1 cellular context compared by ENCODE assay signal in the genomic region with DNA sequence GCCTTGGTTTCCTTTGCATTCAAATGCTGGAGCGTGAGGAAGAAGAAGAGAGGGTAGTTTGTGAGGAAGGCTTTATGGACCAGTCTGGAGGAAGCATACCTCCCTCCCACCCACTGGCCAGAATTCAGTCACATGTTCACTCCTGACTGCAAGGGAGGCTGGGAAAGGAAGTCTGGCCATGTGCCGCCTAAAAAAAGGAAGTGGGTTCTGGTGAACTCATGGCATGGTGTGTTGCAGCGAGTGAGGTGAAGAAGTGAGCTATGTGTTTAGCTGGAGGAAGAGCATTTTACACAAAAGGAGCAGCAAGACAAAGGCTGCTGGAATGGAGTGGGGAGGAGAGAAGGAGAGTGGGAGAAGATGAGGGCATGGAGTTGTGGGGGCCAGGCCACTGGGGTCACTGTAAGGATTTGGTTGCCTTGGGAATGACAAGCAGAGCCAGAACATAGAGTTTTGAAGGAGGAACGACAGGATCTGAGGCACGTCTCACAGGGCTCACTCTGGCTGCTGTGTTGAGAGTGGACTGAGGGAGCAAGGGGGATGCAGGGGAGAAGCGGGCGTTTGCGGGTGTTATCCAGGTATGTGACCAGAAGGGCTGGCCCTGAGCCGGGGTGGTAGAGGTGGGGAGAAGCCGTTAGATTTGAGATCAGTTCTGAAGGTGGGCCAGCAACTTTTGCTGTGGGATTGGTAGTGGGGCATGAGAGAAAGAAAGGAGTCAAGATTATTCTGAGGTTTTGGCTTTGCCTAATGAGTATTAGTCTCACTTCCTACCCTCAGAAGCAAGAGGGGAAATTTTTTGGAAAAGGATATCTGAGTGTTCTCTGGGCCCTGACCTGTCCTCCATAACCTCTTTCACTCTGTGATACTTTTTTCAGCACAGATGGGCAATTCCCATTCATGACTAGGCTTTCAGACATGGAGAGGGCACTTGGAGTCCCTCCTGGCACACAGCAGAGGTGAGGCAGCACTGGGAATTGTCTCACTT.
TF ChIP-seq lines count a peak whose summit lies in the region.

No MANE protein-coding gene starts in this region.

TF ChIP-seq in GM12878, 131 proteins besides CTCF, POLR2A, EP300 and RAD21 (continued from another document):
- TF ChIP-seq, protein P1, sequence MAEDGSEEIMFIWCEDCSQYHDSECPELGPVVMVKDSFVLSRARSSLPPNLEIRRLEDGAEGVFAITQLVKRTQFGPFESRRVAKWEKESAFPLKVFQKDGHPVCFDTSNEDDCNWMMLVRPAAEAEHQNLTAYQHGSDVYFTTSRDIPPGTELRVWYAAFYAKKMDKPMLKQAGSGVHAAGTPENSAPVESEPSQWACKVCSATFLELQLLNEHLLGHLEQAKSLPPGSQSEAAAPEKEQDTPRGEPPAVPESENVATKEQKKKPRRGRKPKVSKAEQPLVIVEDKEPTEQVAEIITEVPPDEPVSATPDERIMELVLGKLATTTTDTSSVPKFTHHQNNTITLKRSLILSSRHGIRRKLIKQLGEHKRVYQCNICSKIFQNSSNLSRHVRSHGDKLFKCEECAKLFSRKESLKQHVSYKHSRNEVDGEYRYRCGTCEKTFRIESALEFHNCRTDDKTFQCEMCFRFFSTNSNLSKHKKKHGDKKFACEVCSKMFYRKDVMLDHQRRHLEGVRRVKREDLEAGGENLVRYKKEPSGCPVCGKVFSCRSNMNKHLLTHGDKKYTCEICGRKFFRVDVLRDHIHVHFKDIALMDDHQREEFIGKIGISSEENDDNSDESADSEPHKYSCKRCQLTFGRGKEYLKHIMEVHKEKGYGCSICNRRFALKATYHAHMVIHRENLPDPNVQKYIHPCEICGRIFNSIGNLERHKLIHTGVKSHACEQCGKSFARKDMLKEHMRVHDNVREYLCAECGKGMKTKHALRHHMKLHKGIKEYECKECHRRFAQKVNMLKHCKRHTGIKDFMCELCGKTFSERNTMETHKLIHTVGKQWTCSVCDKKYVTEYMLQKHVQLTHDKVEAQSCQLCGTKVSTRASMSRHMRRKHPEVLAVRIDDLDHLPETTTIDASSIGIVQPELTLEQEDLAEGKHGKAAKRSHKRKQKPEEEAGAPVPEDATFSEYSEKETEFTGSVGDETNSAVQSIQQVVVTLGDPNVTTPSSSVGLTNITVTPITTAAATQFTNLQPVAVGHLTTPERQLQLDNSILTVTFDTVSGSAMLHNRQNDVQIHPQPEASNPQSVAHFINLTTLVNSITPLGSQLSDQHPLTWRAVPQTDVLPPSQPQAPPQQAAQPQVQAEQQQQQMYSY (CRISPR knock-in tag; IDR thresholded peaks at IDR 0.05), result no peak
- no peak for TF ChIP-seq CHD1 (IDR thresholded peaks at IDR 0.05; ENCODE audit: low read depth, low read length)
- TF ChIP-seq, protein P2, sequence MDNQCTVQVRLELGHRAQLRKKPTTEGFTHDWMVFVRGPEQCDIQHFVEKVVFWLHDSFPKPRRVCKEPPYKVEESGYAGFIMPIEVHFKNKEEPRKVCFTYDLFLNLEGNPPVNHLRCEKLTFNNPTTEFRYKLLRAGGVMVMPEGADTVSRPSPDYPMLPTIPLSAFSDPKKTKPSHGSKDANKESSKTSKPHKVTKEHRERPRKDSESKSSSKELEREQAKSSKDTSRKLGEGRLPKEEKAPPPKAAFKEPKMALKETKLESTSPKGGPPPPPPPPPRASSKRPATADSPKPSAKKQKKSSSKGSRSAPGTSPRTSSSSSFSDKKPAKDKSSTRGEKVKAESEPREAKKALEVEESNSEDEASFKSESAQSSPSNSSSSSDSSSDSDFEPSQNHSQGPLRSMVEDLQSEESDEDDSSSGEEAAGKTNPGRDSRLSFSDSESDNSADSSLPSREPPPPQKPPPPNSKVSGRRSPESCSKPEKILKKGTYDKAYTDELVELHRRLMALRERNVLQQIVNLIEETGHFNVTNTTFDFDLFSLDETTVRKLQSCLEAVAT (IDR thresholded peaks at IDR 0.05), result peak; percentile 60; the same call in 1 of the 2 replicates
- no peak for TF ChIP-seq ZNF207 (IDR thresholded peaks at IDR 0.05; ENCODE audit: borderline replicate concordance)
- TF ChIP-seq SIN3A (IDR thresholded peaks at IDR 0.05; ENCODE audit: low read depth, low read length), result no peak
- TF ChIP-seq YY1 (IDR thresholded peaks at IDR 0.05; ENCODE audit: low read depth, low read length), result no peak
- no peak for TF ChIP-seq KLF5 (IDR thresholded peaks at IDR 0.05; ENCODE audit: partially characterized antibody)
- TF ChIP-seq SREBF1 (IDR thresholded peaks at IDR 0.05; ENCODE audit: low read length), result no peak
- no peak for TF ChIP-seq ZSCAN29 (IDR thresholded peaks at IDR 0.05)
- no peak for TF ChIP-seq MYC (IDR thresholded peaks at IDR 0.05; ENCODE audit: insufficient read depth, insufficient read length, insufficient replicate concordance, low read length, severe bottlenecking)
- no peak for TF ChIP-seq ZNF24 (IDR thresholded peaks at IDR 0.05)
- no peak for TF ChIP-seq ZNF217 (IDR thresholded peaks at IDR 0.05)
- TF ChIP-seq ATF7 (IDR thresholded peaks at IDR 0.05; ENCODE audit: low read depth), result 0 out of 2 replicates have a peak, but pooled peaks have one; percentile 28
- no peak for TF ChIP-seq SMC3 (IDR thresholded peaks at IDR 0.05; ENCODE audit: borderline replicate concordance, low read length)
- TF ChIP-seq STAT1 (conservative IDR thresholded peaks at IDR 0.05), result no peak
- TF ChIP-seq, protein P3, sequence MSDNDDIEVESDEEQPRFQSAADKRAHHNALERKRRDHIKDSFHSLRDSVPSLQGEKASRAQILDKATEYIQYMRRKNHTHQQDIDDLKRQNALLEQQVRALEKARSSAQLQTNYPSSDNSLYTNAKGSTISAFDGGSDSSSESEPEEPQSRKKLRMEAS (IDR thresholded peaks at IDR 0.05; ENCODE audit: low read depth, low read length), result peak; percentile 55; the same call in 1 of the 2 replicates
- no peak for TF ChIP-seq JUNB (IDR thresholded peaks at IDR 0.05)
- no peak for TF ChIP-seq MTA3 (IDR thresholded peaks at IDR 0.05; ENCODE audit: borderline replicate concordance, low read length)
- TF ChIP-seq SMAD1 (IDR thresholded peaks at IDR 0.05; ENCODE audit: low read depth, partially characterized antibody), result no peak
- no peak for TF ChIP-seq ZNF274 (IDR thresholded peaks at IDR 0.05; ENCODE audit: insufficient read depth, insufficient read length)
- peak; percentile 39 for TF ChIP-seq RUNX3 (IDR thresholded peaks at IDR 0.05; ENCODE audit: low read length)
- TF ChIP-seq MYB (IDR thresholded peaks at IDR 0.05; ENCODE audit: borderline replicate concordance, low read depth, low read length), result no peak
- TF ChIP-seq, protein P4, sequence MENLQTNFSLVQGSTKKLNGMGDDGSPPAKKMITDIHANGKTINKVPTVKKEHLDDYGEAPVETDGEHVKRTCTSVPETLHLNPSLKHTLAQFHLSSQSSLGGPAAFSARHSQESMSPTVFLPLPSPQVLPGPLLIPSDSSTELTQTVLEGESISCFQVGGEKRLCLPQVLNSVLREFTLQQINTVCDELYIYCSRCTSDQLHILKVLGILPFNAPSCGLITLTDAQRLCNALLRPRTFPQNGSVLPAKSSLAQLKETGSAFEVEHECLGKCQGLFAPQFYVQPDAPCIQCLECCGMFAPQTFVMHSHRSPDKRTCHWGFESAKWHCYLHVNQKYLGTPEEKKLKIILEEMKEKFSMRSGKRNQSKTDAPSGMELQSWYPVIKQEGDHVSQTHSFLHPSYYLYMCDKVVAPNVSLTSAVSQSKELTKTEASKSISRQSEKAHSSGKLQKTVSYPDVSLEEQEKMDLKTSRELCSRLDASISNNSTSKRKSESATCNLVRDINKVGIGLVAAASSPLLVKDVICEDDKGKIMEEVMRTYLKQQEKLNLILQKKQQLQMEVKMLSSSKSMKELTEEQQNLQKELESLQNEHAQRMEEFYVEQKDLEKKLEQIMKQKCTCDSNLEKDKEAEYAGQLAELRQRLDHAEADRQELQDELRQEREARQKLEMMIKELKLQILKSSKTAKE (IDR thresholded peaks at IDR 0.05; ENCODE audit: low read depth, poor library complexity, severe bottlenecking), result no peak
- TF ChIP-seq HDAC2 (IDR thresholded peaks at IDR 0.05), result no peak
- TF ChIP-seq, protein P5, sequence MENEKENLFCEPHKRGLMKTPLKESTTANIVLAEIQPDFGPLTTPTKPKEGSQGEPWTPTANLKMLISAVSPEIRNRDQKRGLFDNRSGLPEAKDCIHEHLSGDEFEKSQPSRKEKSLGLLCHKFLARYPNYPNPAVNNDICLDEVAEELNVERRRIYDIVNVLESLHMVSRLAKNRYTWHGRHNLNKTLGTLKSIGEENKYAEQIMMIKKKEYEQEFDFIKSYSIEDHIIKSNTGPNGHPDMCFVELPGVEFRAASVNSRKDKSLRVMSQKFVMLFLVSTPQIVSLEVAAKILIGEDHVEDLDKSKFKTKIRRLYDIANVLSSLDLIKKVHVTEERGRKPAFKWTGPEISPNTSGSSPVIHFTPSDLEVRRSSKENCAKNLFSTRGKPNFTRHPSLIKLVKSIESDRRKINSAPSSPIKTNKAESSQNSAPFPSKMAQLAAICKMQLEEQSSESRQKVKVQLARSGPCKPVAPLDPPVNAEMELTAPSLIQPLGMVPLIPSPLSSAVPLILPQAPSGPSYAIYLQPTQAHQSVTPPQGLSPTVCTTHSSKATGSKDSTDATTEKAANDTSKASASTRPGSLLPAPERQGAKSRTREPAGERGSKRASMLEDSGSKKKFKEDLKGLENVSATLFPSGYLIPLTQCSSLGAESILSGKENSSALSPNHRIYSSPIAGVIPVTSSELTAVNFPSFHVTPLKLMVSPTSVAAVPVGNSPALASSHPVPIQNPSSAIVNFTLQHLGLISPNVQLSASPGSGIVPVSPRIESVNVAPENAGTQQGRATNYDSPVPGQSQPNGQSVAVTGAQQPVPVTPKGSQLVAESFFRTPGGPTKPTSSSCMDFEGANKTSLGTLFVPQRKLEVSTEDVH (IDR thresholded peaks at IDR 0.05; ENCODE audit: low read depth, partially characterized antibody), result no peak
- TF ChIP-seq ESRRA (IDR thresholded peaks at IDR 0.05; ENCODE audit: low read length), result no peak
- TF ChIP-seq GATAD2B (conservative IDR thresholded peaks at IDR 0.05; ENCODE audit: low read depth), result no peak
- TF ChIP-seq, protein P6, sequence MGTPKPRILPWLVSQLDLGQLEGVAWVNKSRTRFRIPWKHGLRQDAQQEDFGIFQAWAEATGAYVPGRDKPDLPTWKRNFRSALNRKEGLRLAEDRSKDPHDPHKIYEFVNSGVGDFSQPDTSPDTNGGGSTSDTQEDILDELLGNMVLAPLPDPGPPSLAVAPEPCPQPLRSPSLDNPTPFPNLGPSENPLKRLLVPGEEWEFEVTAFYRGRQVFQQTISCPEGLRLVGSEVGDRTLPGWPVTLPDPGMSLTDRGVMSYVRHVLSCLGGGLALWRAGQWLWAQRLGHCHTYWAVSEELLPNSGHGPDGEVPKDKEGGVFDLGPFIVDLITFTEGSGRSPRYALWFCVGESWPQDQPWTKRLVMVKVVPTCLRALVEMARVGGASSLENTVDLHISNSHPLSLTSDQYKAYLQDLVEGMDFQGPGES (IDR thresholded peaks at IDR 0.05), result no peak
- TF ChIP-seq MEF2A (IDR thresholded peaks at IDR 0.05; ENCODE audit: insufficient read depth, low read depth, low read length), result no peak
- peak in 1 of 2 experiments; percentile 28; a peak in 1 of 4 replicates for TF ChIP-seq IKZF2 (IDR thresholded peaks at IDR 0.05)
- TF ChIP-seq STAT3 (IDR thresholded peaks at IDR 0.05; ENCODE audit: low read depth, low read length), result no peak
- TF ChIP-seq, protein P7, sequence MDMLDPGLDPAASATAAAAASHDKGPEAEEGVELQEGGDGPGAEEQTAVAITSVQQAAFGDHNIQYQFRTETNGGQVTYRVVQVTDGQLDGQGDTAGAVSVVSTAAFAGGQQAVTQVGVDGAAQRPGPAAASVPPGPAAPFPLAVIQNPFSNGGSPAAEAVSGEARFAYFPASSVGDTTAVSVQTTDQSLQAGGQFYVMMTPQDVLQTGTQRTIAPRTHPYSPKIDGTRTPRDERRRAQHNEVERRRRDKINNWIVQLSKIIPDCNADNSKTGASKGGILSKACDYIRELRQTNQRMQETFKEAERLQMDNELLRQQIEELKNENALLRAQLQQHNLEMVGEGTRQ (IDR thresholded peaks at IDR 0.05; ENCODE audit: borderline replicate concordance, low read depth, low read length), result peak; percentile 48; the same call in 1 of the 2 replicates
- no peak for TF ChIP-seq CEBPB (IDR thresholded peaks at IDR 0.05; ENCODE audit: borderline replicate concordance in 1 of 2, low read depth in 2 of 2, low read length in 2 of 2)
- TF ChIP-seq EZH2 (IDR thresholded peaks at IDR 0.05; ENCODE audit: borderline replicate concordance, control insufficient read depth, low read depth, low read length), result no peak
- TF ChIP-seq SIX5 (IDR thresholded peaks at IDR 0.05; ENCODE audit: low read depth, low read length, severe bottlenecking), result peak; percentile 23
- no peak for TF ChIP-seq ZZZ3 (IDR thresholded peaks at IDR 0.05; ENCODE audit: control insufficient read depth, insufficient read length, low read depth)
- no peak for TF ChIP-seq TAF1 (IDR thresholded peaks at IDR 0.05; ENCODE audit: borderline replicate concordance, low read depth, low read length)
- no peak for TF ChIP-seq SUZ12 (IDR thresholded peaks at IDR 0.05; ENCODE audit: unreplicated experiment)
- TF ChIP-seq, protein P8, sequence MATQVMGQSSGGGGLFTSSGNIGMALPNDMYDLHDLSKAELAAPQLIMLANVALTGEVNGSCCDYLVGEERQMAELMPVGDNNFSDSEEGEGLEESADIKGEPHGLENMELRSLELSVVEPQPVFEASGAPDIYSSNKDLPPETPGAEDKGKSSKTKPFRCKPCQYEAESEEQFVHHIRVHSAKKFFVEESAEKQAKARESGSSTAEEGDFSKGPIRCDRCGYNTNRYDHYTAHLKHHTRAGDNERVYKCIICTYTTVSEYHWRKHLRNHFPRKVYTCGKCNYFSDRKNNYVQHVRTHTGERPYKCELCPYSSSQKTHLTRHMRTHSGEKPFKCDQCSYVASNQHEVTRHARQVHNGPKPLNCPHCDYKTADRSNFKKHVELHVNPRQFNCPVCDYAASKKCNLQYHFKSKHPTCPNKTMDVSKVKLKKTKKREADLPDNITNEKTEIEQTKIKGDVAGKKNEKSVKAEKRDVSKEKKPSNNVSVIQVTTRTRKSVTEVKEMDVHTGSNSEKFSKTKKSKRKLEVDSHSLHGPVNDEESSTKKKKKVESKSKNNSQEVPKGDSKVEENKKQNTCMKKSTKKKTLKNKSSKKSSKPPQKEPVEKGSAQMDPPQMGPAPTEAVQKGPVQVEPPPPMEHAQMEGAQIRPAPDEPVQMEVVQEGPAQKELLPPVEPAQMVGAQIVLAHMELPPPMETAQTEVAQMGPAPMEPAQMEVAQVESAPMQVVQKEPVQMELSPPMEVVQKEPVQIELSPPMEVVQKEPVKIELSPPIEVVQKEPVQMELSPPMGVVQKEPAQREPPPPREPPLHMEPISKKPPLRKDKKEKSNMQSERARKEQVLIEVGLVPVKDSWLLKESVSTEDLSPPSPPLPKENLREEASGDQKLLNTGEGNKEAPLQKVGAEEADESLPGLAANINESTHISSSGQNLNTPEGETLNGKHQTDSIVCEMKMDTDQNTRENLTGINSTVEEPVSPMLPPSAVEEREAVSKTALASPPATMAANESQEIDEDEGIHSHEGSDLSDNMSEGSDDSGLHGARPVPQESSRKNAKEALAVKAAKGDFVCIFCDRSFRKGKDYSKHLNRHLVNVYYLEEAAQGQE (IDR thresholded peaks at IDR 0.05; ENCODE audit: low read depth, low read length), result no peak
